Comparison of ENCODE assay signal across 8 cellular contexts in the genomic region with DNA sequence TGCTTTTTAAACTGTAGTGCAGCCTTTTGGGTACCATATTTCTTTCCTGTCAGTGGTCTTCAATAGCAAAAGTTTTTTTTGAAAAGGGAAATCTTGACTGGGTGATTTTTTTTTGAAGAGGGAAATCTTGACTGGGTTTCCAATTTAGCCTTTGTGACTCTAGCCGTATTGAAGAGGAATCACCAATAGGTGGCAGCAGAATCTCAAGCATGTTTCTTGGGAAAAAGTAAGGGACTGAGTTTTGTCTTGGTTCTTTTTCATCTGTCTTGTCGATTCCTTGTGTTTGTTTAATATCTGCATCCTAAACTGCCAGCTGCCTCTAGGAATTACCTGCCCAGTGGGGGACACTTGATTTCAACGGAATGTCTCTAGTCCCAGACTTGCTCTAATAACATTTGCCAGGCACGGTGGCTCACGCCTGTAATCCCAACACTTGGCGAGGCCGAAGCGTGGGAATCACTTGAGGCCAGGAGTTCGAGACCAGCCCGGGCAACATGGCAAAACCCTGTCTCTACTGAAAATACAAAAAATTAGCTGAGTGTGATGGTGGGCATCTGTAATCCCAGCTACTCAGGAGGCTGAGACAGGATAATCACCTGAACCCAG.
DNase-seq lines count a peak whose midpoint lies in the region; ATAC-seq, FAIRE-seq and TF ChIP-seq lines count a peak whose summit lies in the region.

No MANE protein-coding gene starts in this region.

- H4K20me1 ChIP-seq in endothelial cell of umbilical vein (replicated peaks; ENCODE audit: control insufficient read depth, extremely low read depth, insufficient read depth, low read length) = no peaks in the 10 kb centered on the region

- no peaks in the 10 kb centered on the region for H3K9me1 ChIP-seq in endothelial cell of umbilical vein (replicated peaks; ENCODE audit: control insufficient read depth, extremely low read depth, insufficient read depth, low read length)

- POLR2A ChIA-PET in endothelial cell of umbilical vein (lab: Charles Lee) = interaction anchor here (0.6 kb wide), 1 partner anchor 23 kb away, joined by 3 read pairs; no protein-coding TSS in a partner anchor

- H3K79me2 ChIP-seq in endothelial cell of umbilical vein (ENCODE audit: control insufficient read depth, insufficient read depth, low read length) = no peaks in the 10 kb centered on the region

- H3K4me2 ChIP-seq in endothelial cell of umbilical vein (ENCODE audit: insufficient read depth, low read length) = no peak overlapping the region

- no peak overlapping the region for H2AFZ ChIP-seq in endothelial cell of umbilical vein (ENCODE audit: low read depth, low read length)

- H3K36me3 ChIP-seq in endothelial cell of umbilical vein (ENCODE audit: control insufficient read depth in 2 of 2, extremely low read depth in 1 of 2, insufficient read depth in 2 of 2, low read length in 2 of 2) = peaks cover 35 to 64% of the 10 kb centered on the region in 2 experiments

- no peak overlapping the region for H3K27ac ChIP-seq in endothelial cell of umbilical vein (ENCODE audit: insufficient read depth, low read depth, low read length)

- H3K4me3 ChIP-seq in endothelial cell of umbilical vein (replicated peaks in 1 of 3; ENCODE audit: insufficient read depth in 1 of 3, low read depth in 1 of 3, low read length in 3 of 3) = no peak overlapping the region

- ATAC-seq in HG02678 (IDR thresholded peaks at IDR 0.05; ENCODE audit: unreplicated experiment) = no peak

- FAIRE-seq in HTR-8/SVneo (lab: Jason Lieb, UNC) (no peak), endothelial cell of umbilical vein (lab: Jason Lieb, UNC) (peak; percentile 91)

- TF ChIP-seq CTCF in endothelial cell of umbilical vein (IDR thresholded peaks at IDR 0.05; ENCODE audit: extremely low read depth in 1 of 2, insufficient read depth in 1 of 2, low read depth in 1 of 2, low read length in 2 of 2) = peak; percentile 58 to 69

- H3K9ac ChIP-seq in endothelial cell of umbilical vein (replicated peaks; ENCODE audit: extremely low read depth, insufficient read depth, low read length) = no peak overlapping the region

- DNase-seq in NCI-H2107 treated with DMSO at 0.1 percent for 48 hours (lab: John Stamatoyannopoulos, UW; ENCODE audit: unreplicated experiment) = peak; percentile 18
- no peak for DNase-seq in NCI-H2107 (lab: John Stamatoyannopoulos, UW)
- DNase-seq in HTR-8/SVneo (ENCODE audit: insufficient read length, low spot score) = peak; percentile 53
- DNase-seq in RPMI8226 = peak; percentile 72
- peak; percentile 60 for DNase-seq in endothelial cell of umbilical vein (ENCODE audit: low read depth, low spot score)
- peak; percentile 15 for DNase-seq in non-pigmented ciliary epithelial cell (ENCODE audit: low read depth)
- DNase-seq in putamen (ENCODE audit: low spot score) = no peak

- CTCF ChIA-PET in endothelial cell of umbilical vein (lab: Charles Lee) = interaction anchor here (0.7 to 13.8 kb wide), 11 partner anchors 9 to 124 kb away, joined by 3 to 446 read pairs (median 5); no protein-coding TSS in a partner anchor

- dilution Hi-C loops in endothelial cell of umbilical vein (cut with MboI; ENCODE audit: extremely low pct_ligation_motif_present, low sequenced_read_pairs) = no loop called here

- H3K9me3 ChIP-seq in endothelial cell of umbilical vein (replicated peaks; ENCODE audit: control insufficient read depth, insufficient read depth, low read length) = no peaks in the 10 kb centered on the region

- no peaks in the 10 kb centered on the region for H3K4me1 ChIP-seq in endothelial cell of umbilical vein (ENCODE audit: control insufficient read depth, extremely low read depth, insufficient read depth, low read length)

- no peaks in the 10 kb centered on the region for H3K27me3 ChIP-seq in endothelial cell of umbilical vein (ENCODE audit: control insufficient read depth in 2 of 2, insufficient read depth in 2 of 2, low read length in 2 of 2)

- no peak for TF ChIP-seq POLR2A in endothelial cell of umbilical vein (IDR thresholded peaks at IDR 0.05; ENCODE audit: low read depth, low read length)

- BruUV-seq in endothelial cell of umbilical vein (replicated peaks; lab: Mats Ljungman, UMichigan) = no TSS peak

- intact Hi-C loops in endothelial cell of umbilical vein (cut with micrococcal nuclease) = loop anchor here (1.0 kb wide), 3 partner anchors 42 to 225 kb away; a partner anchor contains a TSS

TF ChIP-seq in endothelial cell of umbilical vein, 7 proteins besides CTCF, POLR2A, EP300 and RAD21:
- TF ChIP-seq MYC (IDR thresholded peaks at IDR 0.05; ENCODE audit: low read depth, low read length) (no peak), POLR2AphosphoS5 (IDR thresholded peaks at IDR 0.05; ENCODE audit: insufficient read depth, low read depth, low read length) (no peak)

Comparison
In these comparisons a context has a peak if more than half of its experiments do, and no peak if none do; other contexts are left out.
1. DNase-seq: peak in NCI-H2107 treated with DMSO at 0.1 percent for 48 hours (single experiment), HTR-8/SVneo (single experiment), RPMI8226 (single experiment), endothelial cell of umbilical vein (single experiment) and non-pigmented ciliary epithelial cell (single experiment); none in NCI-H2107 (single experiment) and putamen (single experiment).